20 cellular contexts compared by ENCODE assay signal in genomic region chr4:108163352-108163751, GRCh38. TPM values are rescaled to one million over a fixed set of nuclear protein-coding genes. Genes with fewer than 3 reads are reported as not detected.
A peak's percentile ranks its signal among the peaks of the same experiment; 100 is the strongest.
DNase-seq lines count a peak whose midpoint lies in the region; ATAC-seq and TF ChIP-seq lines count a peak whose summit lies in the region.
"Had no signal": no experiment of that assay in that cellular context is flagged by ENCODE, and none has a peak within 500 bp of the region (broad histone marks: within the 10 kb centered on the region; RNA-seq: fewer than 3 reads in every experiment).

No MANE protein-coding gene starts in this region.

- H3K4me3 ChIP-seq in CD4-positive, CD25-positive, alpha-beta regulatory T cell (ENCODE audit: low read depth, low read length): peak overlapping the region; percentile 99
- peak overlapping the region; percentile 95 for H3K4me3 ChIP-seq in effector memory CD4-positive, alpha-beta T cell (ENCODE audit: insufficient read depth, low read depth, low read length, poor library complexity, severe bottlenecking)
- H3K4me3 ChIP-seq: GM23338, stomach, upper lobe of left lung had no signal

- no peaks in the 10 kb centered on the region for H3K27me3 Mint-ChIP-seq in T-helper 2 cell treated with Interferon-gamma antibody and Interleukin-4, amounts not matched to agents 5 μg/mL and 100 μg/mL, for 36 hours (ENCODE audit: low read depth)
- peaks cover 11% of the 10 kb centered on the region for H3K27me3 Mint-ChIP-seq in CD4-positive, CD25-positive, alpha-beta regulatory T cell

- no peaks in the 10 kb centered on the region for H3K9me3 Mint-ChIP-seq in T-helper 2 cell treated with Interferon-gamma antibody and Interleukin-4, amounts not matched to agents 5 μg/mL and 100 μg/mL, for 36 hours
- H3K9me3 Mint-ChIP-seq in CD4-positive, CD25-positive, alpha-beta regulatory T cell: peaks cover 0 to 2% (median 0%) of the 10 kb centered on the region in 7 donors
- H3K9me3 Mint-ChIP-seq: GM23338 had no signal

- H3K27me3 ChIP-seq in CD4-positive, CD25-positive, alpha-beta regulatory T cell (ENCODE audit: control insufficient read depth, insufficient read depth, low read length): no peaks in the 10 kb centered on the region
- no peaks in the 10 kb centered on the region for H3K27me3 ChIP-seq in effector memory CD4-positive, alpha-beta T cell (replicated peaks; ENCODE audit: control insufficient read depth, insufficient read depth, low read length, poor library complexity, severe bottlenecking)

- DNase-seq in T-helper 2 cell treated with Interferon-gamma antibody and Interleukin-4, amounts not matched to agents 5 μg/mL and 100 μg/mL, for 36 hours (ENCODE audit: low spot score): no peak
- DNase-seq in T-helper 2 cell: no peak
- no peak for DNase-seq in CD4-positive, CD25-positive, alpha-beta regulatory T cell
- DNase-seq in effector memory CD4-positive, alpha-beta T cell: no peak
- DNase-seq in anterior cingulate cortex (lab: John Stamatoyannopoulos, UW): no peak
- DNase-seq in NCI-H1694 (lab: John Stamatoyannopoulos, UW): no peak
- no peak for DNase-seq in NCI-H187 (lab: John Stamatoyannopoulos, UW)
- DNase-seq: 8988T, BE2C, NCI-H1092 treated with DMSO at 0.1 percent for 48 hours, NCI-H510A, stomach, SW 1271, upper lobe of left lung, WERI-Rb-1 had no signal

- H3K4me3 Mint-ChIP-seq in T-helper 2 cell treated with Interferon-gamma antibody and Interleukin-4, amounts not matched to agents 5 μg/mL and 100 μg/mL, for 36 hours: peak overlapping the region; percentile 97
- H3K4me3 Mint-ChIP-seq in CD4-positive, CD25-positive, alpha-beta regulatory T cell: peak overlapping the region; percentile 98 to 99 (median 98)
- H3K4me3 Mint-ChIP-seq: GM23338 had no signal

- peak overlapping the region; percentile 79 for H3K27ac ChIP-seq in CD4-positive, CD25-positive, alpha-beta regulatory T cell (ENCODE audit: insufficient read depth, low read length, poor library complexity, severe bottlenecking)
- peak overlapping the region; percentile 93; the same call in 1 of the 2 replicates for H3K27ac ChIP-seq in VCaP
- H3K27ac ChIP-seq in effector memory CD4-positive, alpha-beta T cell (ENCODE audit: insufficient read depth, low read length, poor library complexity, severe bottlenecking): peak overlapping the region; percentile 19
- H3K27ac ChIP-seq: parathyroid adenoma, RWPE1, stomach, upper lobe of left lung, WERI-Rb-1 had no signal

- H3K4me1 Mint-ChIP-seq in T-helper 2 cell treated with Interferon-gamma antibody and Interleukin-4, amounts not matched to agents 5 μg/mL and 100 μg/mL, for 36 hours (ENCODE audit: low read depth): peaks cover 54% of the 10 kb centered on the region
- H3K4me1 Mint-ChIP-seq in CD4-positive, CD25-positive, alpha-beta regulatory T cell: peaks cover 18 to 43% (median 31%) of the 10 kb centered on the region in 4 donors

- peaks cover 70% of the 10 kb centered on the region for H3K4me1 ChIP-seq in CD4-positive, CD25-positive, alpha-beta regulatory T cell (ENCODE audit: control insufficient read depth, insufficient read depth, low read length, poor library complexity, severe bottlenecking)
- H3K4me1 ChIP-seq in effector memory CD4-positive, alpha-beta T cell (ENCODE audit: control insufficient read depth, insufficient read depth, low read length, poor library complexity, severe bottlenecking): peaks cover 20% of the 10 kb centered on the region
- H3K4me1 ChIP-seq: BE2C, parathyroid adenoma had no signal

- no peak for TF ChIP-seq CTCF in VCaP (conservative IDR thresholded peaks at IDR 0.05)

- H3K27ac Mint-ChIP-seq in T-helper 2 cell treated with Interferon-gamma antibody and Interleukin-4, amounts not matched to agents 5 μg/mL and 100 μg/mL, for 36 hours: peak overlapping the region; percentile 55
- H3K27ac Mint-ChIP-seq in CD4-positive, CD25-positive, alpha-beta regulatory T cell: peak overlapping the region; percentile 29 to 85 (median 79)
- H3K27ac Mint-ChIP-seq: GM23338 had no signal

- H3K9me3 ChIP-seq in CD4-positive, CD25-positive, alpha-beta regulatory T cell (ENCODE audit: control insufficient read depth in 2 of 2, low read length in 2 of 2): no peaks in the 10 kb centered on the region
- H3K9me3 ChIP-seq in effector memory CD4-positive, alpha-beta T cell (ENCODE audit: control insufficient read depth, low read length): no peaks in the 10 kb centered on the region
- H3K9me3 ChIP-seq: BE2C, stomach, upper lobe of left lung had no signal

- ATAC-seq in CD4-positive, CD25-positive, alpha-beta regulatory T cell (ENCODE audit: low read depth in 2 of 2): no peak
- ATAC-seq: GM23338 had no signal

- H3K36me3 ChIP-seq in CD4-positive, CD25-positive, alpha-beta regulatory T cell (ENCODE audit: control insufficient read depth, insufficient read depth, low read length): peaks cover 46% of the 10 kb centered on the region
- no peaks in the 10 kb centered on the region for H3K36me3 ChIP-seq in effector memory CD4-positive, alpha-beta T cell (ENCODE audit: control insufficient read depth, insufficient read depth, low read length)
- H3K36me3 ChIP-seq: BE2C, stomach, upper lobe of left lung, WERI-Rb-1 had no signal

- peaks cover 58% of the 10 kb centered on the region for H3K36me3 Mint-ChIP-seq in T-helper 2 cell treated with Interferon-gamma antibody and Interleukin-4, amounts not matched to agents 5 μg/mL and 100 μg/mL, for 36 hours (ENCODE audit: low read depth)
- peaks cover 62% of the 10 kb centered on the region for H3K36me3 Mint-ChIP-seq in CD4-positive, CD25-positive, alpha-beta regulatory T cell

RNA-seq across cellular contexts. Expression of gene LEF1, which starts 5.4 kb away (rescaled TPM):
- total RNA-seq in CD4-positive, CD25-positive, alpha-beta regulatory T cell: 469 TPM
- 100 to 1,000 TPM; 465 to 627 (median 565) TPM for polyA plus RNA-seq in CD4-positive, CD25-positive, alpha-beta regulatory T cell
- total RNA-seq: bronchial epithelial cell had no signal

Comparison
In these comparisons a context has a peak if more than half of its experiments do, and no peak if none do; other contexts are left out.
1. H3K27ac ChIP-seq: peak in every context shown above with its lines; median percentile 93 in VCaP; 79 in CD4-positive, CD25-positive, alpha-beta regulatory T cell; 19 in effector memory CD4-positive, alpha-beta T cell.